ENCODE assay signal across 8 cellular contexts in genomic region chr19:796692-797527, GRCh38. TPM values are rescaled to one million over a fixed set of nuclear protein-coding genes. Genes with fewer than 3 reads are reported as not detected.
DNase-seq lines count a peak whose midpoint lies in the region; ATAC-seq and TF ChIP-seq lines count a peak whose summit lies in the region.

PTBP1 (plus strand) TSS chr19:797452; CDS start chr19:797498, 46 bp downstream.

- peak; percentile 65 for ATAC-seq in GM21717 (IDR thresholded peaks at IDR 0.05; ENCODE audit: unreplicated experiment)

- peak; percentile 89 for DNase-seq in DMS153 treated with DMSO at 0.1 percent for 48 hours (lab: John Stamatoyannopoulos, UW; ENCODE audit: unreplicated experiment)
- peak; percentile 100 for DNase-seq in KBM-7
- peak; percentile 98 for DNase-seq in activated T-cell treated with anti-CD3 and anti-CD28 coated beads, Interleukin-2, amount 50 U/mL, for 24 hours
- DNase-seq in epithelial cell of proximal tubule (ENCODE audit: low read depth) = peak; percentile 98
- peak; percentile 100 for DNase-seq in mucosa of gallbladder (ENCODE audit: low spot score)
- DNase-seq in stimulated activated CD8-positive, alpha-beta memory T cell treated with anti-CD3 and anti-CD28 coated beads, Interleukin-4, amount 100 ng/mL, for 4 hours (ENCODE audit: low read depth in 2 of 2, low spot score in 1 of 2) = peak; percentile 98 to 100

- no peaks in the 10 kb centered on the region for H3K9me3 Mint-ChIP-seq in activated T-cell treated with anti-CD3 and anti-CD28 coated beads, Interleukin-2, amount 50 U/mL, for 24 hours

- H3K36me3 Mint-ChIP-seq in activated T-cell treated with anti-CD3 and anti-CD28 coated beads, Interleukin-2, amount 50 U/mL, for 24 hours (ENCODE audit: low read depth) = peaks cover 39% of the 10 kb centered on the region

- H3K4me3 ChIP-seq in epithelial cell of proximal tubule (ENCODE audit: low read depth, low read length) = peak within 1 kb of the TSS; percentile 92

- in situ Hi-C loops in KBM-7 (cut with MboI; ENCODE audit: low pct_unique_long_range_greater_than_20kb, low sequenced_read_pairs) = no loop called here

- H3K27ac Mint-ChIP-seq in activated T-cell treated with anti-CD3 and anti-CD28 coated beads, Interleukin-2, amount 50 U/mL, for 24 hours = peak within 1 kb of the TSS; percentile 97

- H3K4me1 Mint-ChIP-seq in activated T-cell treated with anti-CD3 and anti-CD28 coated beads, Interleukin-2, amount 50 U/mL, for 24 hours (ENCODE audit: low read depth) = peaks cover 29% of the 10 kb centered on the region

- H3K4me3 Mint-ChIP-seq in activated T-cell treated with anti-CD3 and anti-CD28 coated beads, Interleukin-2, amount 50 U/mL, for 24 hours = peak within 1 kb of the TSS; percentile 94

- no peak for TF ChIP-seq CTCF in epithelial cell of proximal tubule (conservative IDR thresholded peaks at IDR 0.05; ENCODE audit: low read depth, low read length)

- H3K27me3 Mint-ChIP-seq in activated T-cell treated with anti-CD3 and anti-CD28 coated beads, Interleukin-2, amount 50 U/mL, for 24 hours = no peaks in the 10 kb centered on the region

TF ChIP-seq in PFSK-1, 5 proteins besides CTCF, POLR2A, EP300 and RAD21:
- TF ChIP-seq TAF1 (IDR thresholded peaks at IDR 0.05; ENCODE audit: borderline replicate concordance, insufficient read depth, low read length) (peak; percentile 67), POLR2AphosphoS5 (IDR thresholded peaks at IDR 0.05; ENCODE audit: low read depth, low read length) (peak; percentile 33; the same call in 1 of the 2 replicates), REST (IDR thresholded peaks at IDR 0.05; ENCODE audit: insufficient read depth in 1 of 2, low read depth in 2 of 2, low read length in 2 of 2) (0 out of 4 replicates have a peak, but pooled peaks of 1 of the 2 experiments have one; percentile 24), SIN3A (IDR thresholded peaks at IDR 0.05; ENCODE audit: borderline replicate concordance, insufficient read depth, low read length) (peak; percentile 66; the same call in 1 of the 2 replicates), FOXP2 (optimal IDR thresholded peaks at IDR 0.05; ENCODE audit: borderline replicate concordance, extremely low read depth, extremely low read length, insufficient read depth) (peak; percentile 89)
TF ChIP-seq in PFSK-1: peak in this region for 5.

RNA-seq across cellular contexts. Expression of gene PTBP1, which starts in this region (rescaled TPM):
- 700 TPM for polyA plus RNA-seq in PFSK-1 (2012; ENCODE audit: insufficient read length, low read depth)
- total RNA-seq in epithelial cell of proximal tubule = 186 and 453 TPM in 2 replicates
- 270 TPM for total RNA-seq in mucosa of gallbladder

Comparison
In these comparisons a context has a peak if more than half of its experiments do, and no peak if none do; other contexts are left out.
1. Peak in every context shown above with its lines: DNase-seq, ATAC-seq and H3K4me3 ChIP-seq.